1 cellular context compared by ENCODE assay signal in genomic region chr3:98986073-98986472, GRCh38.
A peak's percentile ranks its signal among the peaks of the same experiment; 100 is the strongest.
TF ChIP-seq lines count a peak whose summit lies in the region.

No MANE protein-coding gene starts in this region.

TF ChIP-seq in HEK293, 187 proteins besides CTCF, POLR2A, EP300 and RAD21 (continued from another document and continues in another):
- TF ChIP-seq REST (tag by site-specific recombination; IDR thresholded peaks at IDR 0.05) (no peak), ZNF114 (tag by site-specific recombination; IDR thresholded peaks at IDR 0.05) (no peak), IKZF3 (tag by site-specific recombination; IDR thresholded peaks at IDR 0.05) (peak; percentile 74), ZBTB21 (tag by site-specific recombination; IDR thresholded peaks at IDR 0.05) (peak; percentile 90), ZNF221 (tag by site-specific recombination; IDR thresholded peaks at IDR 0.05; ENCODE audit: borderline replicate concordance) (no peak), ZBTB1 (tag by site-specific recombination; IDR thresholded peaks at IDR 0.05) (no peak), ZNF530 (tag by site-specific recombination; IDR thresholded peaks at IDR 0.05; ENCODE audit: low read depth) (no peak), ZNF623 (tag by site-specific recombination; IDR thresholded peaks at IDR 0.05) (no peak), ZNF830 (tag by site-specific recombination; IDR thresholded peaks at IDR 0.05; ENCODE audit: low read depth) (no peak), ZNF639 (tag by site-specific recombination; IDR thresholded peaks at IDR 0.05) (peak; percentile 93), ZNF514 (tag by site-specific recombination; IDR thresholded peaks at IDR 0.05) (no peak), ZNF747 (tag by site-specific recombination; IDR thresholded peaks at IDR 0.05) (no peak), KLF1 (tag by site-specific recombination; IDR thresholded peaks at IDR 0.05) (no peak), ZNF626 (tag by site-specific recombination; IDR thresholded peaks at IDR 0.05) (no peak), GLI2 (tag by site-specific recombination; IDR thresholded peaks at IDR 0.05; ENCODE audit: borderline replicate concordance, low read depth) (0 out of 2 replicates have a peak, but pooled peaks have one; percentile 43), ZNF146 (tag by site-specific recombination; IDR thresholded peaks at IDR 0.05) (no peak), INSM2 (tag by site-specific recombination; IDR thresholded peaks at IDR 0.05) (peak; percentile 94), ATF2 (tag by site-specific recombination; IDR thresholded peaks at IDR 0.05; ENCODE audit: low read depth) (peak; percentile 94), ZFP69B (tag by site-specific recombination; IDR thresholded peaks at IDR 0.05) (0 out of 2 replicates have a peak, but pooled peaks have one; percentile 19), ZNF112 (tag by site-specific recombination; IDR thresholded peaks at IDR 0.05) (no peak), ZNF518A (tag by site-specific recombination; conservative IDR thresholded peaks at IDR 0.05; ENCODE audit: low read depth) (no peak), REPIN1 (tag by site-specific recombination; IDR thresholded peaks at IDR 0.05; ENCODE audit: low read depth) (no peak), ZNF391 (tag by site-specific recombination; IDR thresholded peaks at IDR 0.05; ENCODE audit: borderline replicate concordance, low read depth) (peak; percentile 45; the same call in 1 of the 2 replicates), ZBTB8A (tag by site-specific recombination; IDR thresholded peaks at IDR 0.05) (no peak), ZNF274 (IDR thresholded peaks at IDR 0.05; ENCODE audit: low read length) (no peak), ZNF274 (tag by site-specific recombination; IDR thresholded peaks at IDR 0.05; ENCODE audit: borderline replicate concordance) (no peak), ZBTB17 (tag by site-specific recombination; IDR thresholded peaks at IDR 0.05) (peak; percentile 42), GLI4 (tag by site-specific recombination; IDR thresholded peaks at IDR 0.05) (no peak), ZNF16 (tag by site-specific recombination; IDR thresholded peaks at IDR 0.05; ENCODE audit: low read depth) (no peak), KLF9 (tag by site-specific recombination; IDR thresholded peaks at IDR 0.05; ENCODE audit: low read depth) (no peak), ZNF24 (tag by site-specific recombination; IDR thresholded peaks at IDR 0.05) (peak; percentile 86), BCL11B (tag by site-specific recombination; IDR thresholded peaks at IDR 0.05; ENCODE audit: low read depth) (peak; percentile 78; the same call in 1 of the 2 replicates), ZNF76 (tag by site-specific recombination; IDR thresholded peaks at IDR 0.05; ENCODE audit: borderline replicate concordance, low read depth) (no peak), ZNF660 (tag by site-specific recombination; IDR thresholded peaks at IDR 0.05) (0 out of 2 replicates have a peak, but pooled peaks have one; percentile 49), ZNF645 (tag by site-specific recombination; IDR thresholded peaks at IDR 0.05) (no peak), ZNF426 (tag by site-specific recombination; IDR thresholded peaks at IDR 0.05) (no peak), ZNF785 (tag by site-specific recombination; IDR thresholded peaks at IDR 0.05) (no peak), BCL11A (tag by site-specific recombination; IDR thresholded peaks at IDR 0.05; ENCODE audit: low read depth) (peak; percentile 91), SP7 (tag by site-specific recombination; IDR thresholded peaks at IDR 0.05) (peak; percentile 61; the same call in 1 of the 2 replicates), ZNF311 (tag by site-specific recombination; IDR thresholded peaks at IDR 0.05; ENCODE audit: borderline replicate concordance) (no peak), SALL2 (tag by site-specific recombination; IDR thresholded peaks at IDR 0.05; ENCODE audit: borderline replicate concordance) (no peak), ZNF214 (tag by site-specific recombination; IDR thresholded peaks at IDR 0.05; ENCODE audit: borderline replicate concordance) (no peak), ZFP41 (tag by site-specific recombination; IDR thresholded peaks at IDR 0.05; ENCODE audit: borderline replicate concordance) (no peak), ELK4 (IDR thresholded peaks at IDR 0.05; ENCODE audit: borderline replicate concordance, low read depth, low read length) (no peak), PRDM10 (tag by site-specific recombination; IDR thresholded peaks at IDR 0.05) (0 out of 2 replicates have a peak, but pooled peaks have one; percentile 25), ZNF658 (tag by site-specific recombination; IDR thresholded peaks at IDR 0.05) (no peak)
